1 cellular context compared by ENCODE assay signal in the genomic region with DNA sequence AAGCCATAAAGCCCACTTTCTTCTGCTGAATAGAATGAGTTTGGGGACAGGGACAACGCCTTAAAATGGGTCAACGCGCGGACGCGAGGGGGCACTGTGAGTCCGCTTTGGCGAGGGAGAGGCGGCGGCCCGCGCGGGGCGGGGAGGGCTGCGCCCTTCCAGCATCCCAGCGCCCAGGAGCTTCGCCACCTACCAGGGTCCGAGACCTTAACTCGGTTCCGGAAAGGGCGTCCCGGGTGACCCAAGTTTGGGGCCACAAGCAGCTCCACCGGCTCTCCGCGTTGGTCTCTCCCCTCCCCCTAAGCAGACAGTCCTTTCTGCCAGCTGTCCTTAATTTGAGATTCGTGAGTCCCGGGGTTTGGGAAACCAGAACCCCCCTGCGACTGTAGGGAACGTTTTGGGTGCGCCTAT.
TF ChIP-seq lines count a peak whose summit lies in the region.

No MANE protein-coding gene starts in this region.

TF ChIP-seq in HEK293, 187 proteins besides CTCF, POLR2A, EP300 and RAD21 (continued from another document):
- TF ChIP-seq, protein P1, sequence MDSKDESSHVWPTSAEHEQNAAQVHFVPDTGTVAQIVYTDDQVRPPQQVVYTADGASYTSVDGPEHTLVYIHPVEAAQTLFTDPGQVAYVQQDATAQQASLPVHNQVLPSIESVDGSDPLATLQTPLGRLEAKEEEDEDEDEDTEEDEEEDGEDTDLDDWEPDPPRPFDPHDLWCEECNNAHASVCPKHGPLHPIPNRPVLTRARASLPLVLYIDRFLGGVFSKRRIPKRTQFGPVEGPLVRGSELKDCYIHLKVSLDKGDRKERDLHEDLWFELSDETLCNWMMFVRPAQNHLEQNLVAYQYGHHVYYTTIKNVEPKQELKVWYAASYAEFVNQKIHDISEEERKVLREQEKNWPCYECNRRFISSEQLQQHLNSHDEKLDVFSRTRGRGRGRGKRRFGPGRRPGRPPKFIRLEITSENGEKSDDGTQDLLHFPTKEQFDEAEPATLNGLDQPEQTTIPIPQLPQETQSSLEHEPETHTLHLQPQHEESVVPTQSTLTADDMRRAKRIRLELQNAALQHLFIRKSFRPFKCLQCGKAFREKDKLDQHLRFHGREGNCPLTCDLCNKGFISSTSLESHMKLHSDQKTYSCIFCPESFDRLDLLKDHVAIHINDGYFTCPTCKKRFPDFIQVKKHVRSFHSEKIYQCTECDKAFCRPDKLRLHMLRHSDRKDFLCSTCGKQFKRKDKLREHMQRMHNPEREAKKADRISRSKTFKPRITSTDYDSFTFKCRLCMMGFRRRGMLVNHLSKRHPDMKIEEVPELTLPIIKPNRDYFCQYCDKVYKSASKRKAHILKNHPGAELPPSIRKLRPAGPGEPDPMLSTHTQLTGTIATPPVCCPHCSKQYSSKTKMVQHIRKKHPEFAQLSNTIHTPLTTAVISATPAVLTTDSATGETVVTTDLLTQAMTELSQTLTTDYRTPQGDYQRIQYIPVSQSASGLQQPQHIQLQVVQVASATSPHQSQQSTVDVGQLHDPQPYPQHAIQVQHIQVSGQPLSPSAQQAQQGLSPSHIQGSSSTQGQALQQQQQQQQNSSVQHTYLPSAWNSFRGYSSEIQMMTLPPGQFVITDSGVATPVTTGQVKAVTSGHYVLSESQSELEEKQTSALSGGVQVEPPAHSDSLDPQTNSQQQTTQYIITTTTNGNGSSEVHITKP (tag by site-specific recombination; IDR thresholded peaks at IDR 0.05), result peak; percentile 96
- TF ChIP-seq HOXD13 (CRISPR knock-in tag; IDR thresholded peaks at IDR 0.05; ENCODE audit: borderline replicate concordance) (no peak), ZBTB7A (tag by site-specific recombination; IDR thresholded peaks at IDR 0.05; ENCODE audit: low read depth) (no peak), ZNF580 (tag by site-specific recombination; IDR thresholded peaks at IDR 0.05) (no peak), ZNF473 (tag by site-specific recombination; IDR thresholded peaks at IDR 0.05) (no peak), ZNF707 (tag by site-specific recombination; IDR thresholded peaks at IDR 0.05) (no peak), ZNF837 (tag by site-specific recombination; IDR thresholded peaks at IDR 0.05) (no peak), GLIS2 (tag by site-specific recombination; IDR thresholded peaks at IDR 0.05) (peak; percentile 44; the same call in 1 of the 2 replicates), ZNF335 (tag by site-specific recombination; conservative IDR thresholded peaks at IDR 0.05) (peak; percentile 59; the same call in 1 of the 2 replicates), ZNF704 (tag by site-specific recombination; IDR thresholded peaks at IDR 0.05) (no peak), FEZF1 (tag by site-specific recombination; IDR thresholded peaks at IDR 0.05) (no peak), MZF1 (tag by site-specific recombination; IDR thresholded peaks at IDR 0.05; ENCODE audit: borderline replicate concordance) (no peak)
- TF ChIP-seq, protein P2, sequence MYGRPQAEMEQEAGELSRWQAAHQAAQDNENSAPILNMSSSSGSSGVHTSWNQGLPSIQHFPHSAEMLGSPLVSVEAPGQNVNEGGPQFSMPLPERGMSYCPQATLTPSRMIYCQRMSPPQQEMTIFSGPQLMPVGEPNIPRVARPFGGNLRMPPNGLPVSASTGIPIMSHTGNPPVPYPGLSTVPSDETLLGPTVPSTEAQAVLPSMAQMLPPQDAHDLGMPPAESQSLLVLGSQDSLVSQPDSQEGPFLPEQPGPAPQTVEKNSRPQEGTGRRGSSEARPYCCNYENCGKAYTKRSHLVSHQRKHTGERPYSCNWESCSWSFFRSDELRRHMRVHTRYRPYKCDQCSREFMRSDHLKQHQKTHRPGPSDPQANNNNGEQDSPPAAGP (tag by site-specific recombination; IDR thresholded peaks at IDR 0.05), result no peak
